8 cellular contexts compared by ENCODE assay signal in the genomic region with DNA sequence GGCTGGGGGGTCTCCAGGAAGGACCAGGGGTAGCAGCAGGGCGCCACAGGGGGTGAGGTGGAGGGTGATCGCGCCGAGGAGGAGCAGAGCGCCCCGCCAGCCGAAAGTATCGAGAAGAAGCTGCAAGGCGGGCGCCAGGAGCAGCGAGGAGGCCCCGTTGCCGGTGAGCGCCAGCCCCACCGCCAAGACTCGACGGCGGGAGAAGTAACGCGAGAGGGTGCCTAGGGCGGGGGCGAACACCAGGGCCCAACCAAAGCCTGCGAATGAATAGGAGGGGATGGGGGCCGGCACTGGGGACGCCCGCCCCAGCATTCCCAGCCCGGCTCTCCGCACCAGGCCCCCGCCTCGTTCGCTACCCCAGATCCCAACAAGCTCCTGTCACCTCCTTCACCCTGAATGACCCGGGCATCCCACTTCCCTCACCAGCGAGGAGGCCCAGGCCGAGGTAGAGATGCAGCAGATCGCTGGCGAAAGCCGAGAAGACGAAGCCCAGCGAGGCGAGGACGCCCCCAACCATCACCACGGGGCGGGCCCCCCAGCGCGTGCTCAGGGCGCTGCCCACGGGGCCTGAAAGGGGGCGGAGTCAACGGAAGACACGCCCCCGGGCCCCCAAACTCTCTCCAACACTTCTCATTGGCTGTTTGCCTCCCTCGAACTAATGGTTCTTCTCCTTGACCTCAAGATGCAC.
DNase-seq lines count a peak whose midpoint lies in the region; TF ChIP-seq lines count a peak whose summit lies in the region.

No MANE protein-coding gene starts in this region.

- H3K27ac ChIP-seq in iPS DF 6.9 (ENCODE audit: low read length), result no peak overlapping the region

- H3K36me3 ChIP-seq in iPS DF 6.9 (ENCODE audit: control insufficient read depth, insufficient read depth, low read length), result no peaks in the 10 kb centered on the region

- H3K9me3 ChIP-seq in iPS DF 6.9 (ENCODE audit: control insufficient read depth, insufficient read depth, low read length), result no peaks in the 10 kb centered on the region

- peaks cover 7% of the 10 kb centered on the region for H3K4me1 ChIP-seq in iPS DF 6.9 (ENCODE audit: control insufficient read depth, insufficient read depth, low read length)

- in situ Hi-C loops in GM13977 (cut with MboI; ENCODE audit: low pct_unique_long_range_greater_than_20kb, low sequenced_read_pairs, unreplicated experiment), result no loop called here

- TF ChIP-seq CTCF in GM13977 (IDR thresholded peaks at IDR 0.05; ENCODE audit: extremely low read depth, insufficient read depth, missing control alignments), result no peak

- DNase-seq in GM13977 (ENCODE audit: low spot score) (peak; percentile 76), iPS DF 6.9 (ENCODE audit: low read depth, low spot score) (no peak), NCI-H345 treated with DMSO at 0.1 percent for 48 hours (lab: John Stamatoyannopoulos, UW; ENCODE audit: unreplicated experiment) (no peak), kidney tubule cell (ENCODE audit: low spot score) (no peak), 8988T (no peak), GM19238 (ENCODE audit: insufficient read length, low spot score) (no peak)
- DNase-seq in activated effector memory CD4-positive, alpha-beta T cell treated with anti-CD3 and anti-CD28 coated beads, Interleukin-2, amount 50 U/mL, for 16 hours, result peak; percentile 75
- peak; percentile 41 to 57 for DNase-seq in stimulated activated CD4-positive, alpha-beta T cell treated with anti-CD3 and anti-CD28 coated beads, Interleukin-2, amount 100 ng/mL, for 24 hours

- H3K27me3 ChIP-seq in iPS DF 6.9 (ENCODE audit: control insufficient read depth, insufficient read depth, low read length), result peaks cover 11% of the 10 kb centered on the region; the same call in 1 of the 2 replicates

- peak overlapping the region; percentile 38; the same call in 1 of the 2 replicates for H3K4me3 ChIP-seq in iPS DF 6.9 (ENCODE audit: low read length)

- WGBS in iPS DF 6.9 (ENCODE audit: insufficient coverage, insufficient read length), result no CpG with 5 or more reads among the region's 52 CpGs

Comparison
In these comparisons a context has a peak if more than half of its experiments do, and no peak if none do; other contexts are left out.
1. DNase-seq: peak in GM13977 (single experiment), activated effector memory CD4-positive, alpha-beta T cell treated with anti-CD3 and anti-CD28 coated beads, Interleukin-2, amount 50 U/mL, for 16 hours (single experiment) and stimulated activated CD4-positive, alpha-beta T cell treated with anti-CD3 and anti-CD28 coated beads, Interleukin-2, amount 100 ng/mL, for 24 hours (2 of 2); none in iPS DF 6.9 (single experiment), NCI-H345 treated with DMSO at 0.1 percent for 48 hours (single experiment), kidney tubule cell (single experiment), 8988T (single experiment) and GM19238 (single experiment).